1 cellular context compared by ENCODE assay signal in genomic region chr6:390914-391558, GRCh38.
A peak's percentile ranks its signal among the peaks of the same experiment; 100 is the strongest.
TF ChIP-seq lines count a peak whose summit lies in the region.

No MANE protein-coding gene starts in this region.

TF ChIP-seq in GM12878, 131 proteins besides CTCF, POLR2A, EP300 and RAD21 (continued from another document):
- TF ChIP-seq E4F1 (IDR thresholded peaks at IDR 0.05; ENCODE audit: borderline replicate concordance, partially characterized antibody), result no peak
- no peak for TF ChIP-seq HDAC2 (IDR thresholded peaks at IDR 0.05)
- no peak for TF ChIP-seq ZNF592 (IDR thresholded peaks at IDR 0.05)
- TF ChIP-seq ELK1 (IDR thresholded peaks at IDR 0.05; ENCODE audit: low read depth, low read length), result no peak
- no peak for TF ChIP-seq HDAC6 (IDR thresholded peaks at IDR 0.05; ENCODE audit: unreplicated experiment)
- TF ChIP-seq ZNF384 (IDR thresholded peaks at IDR 0.05; ENCODE audit: borderline replicate concordance, low read depth, low read length), result no peak
- no peak; the same call in 1 of the 2 replicates for TF ChIP-seq FOXK2 (IDR thresholded peaks at IDR 0.05)
- TF ChIP-seq CBX5 (IDR thresholded peaks at IDR 0.05; ENCODE audit: low read depth), result no peak
- no peak; the same call in 1 of the 2 replicates for TF ChIP-seq NFIC (IDR thresholded peaks at IDR 0.05; ENCODE audit: low read depth, low read length)
- TF ChIP-seq RFX5 (IDR thresholded peaks at IDR 0.05; ENCODE audit: low read depth, low read length), result no peak
- TF ChIP-seq MLLT1 (IDR thresholded peaks at IDR 0.05), result peak; percentile 71
- TF ChIP-seq KAT2A (conservative IDR thresholded peaks at IDR 0.05; ENCODE audit: control insufficient read depth, low read depth, low read length), result no peak
- no peak for TF ChIP-seq NFYA (IDR thresholded peaks at IDR 0.05; ENCODE audit: borderline replicate concordance, low read depth, low read length)
- TF ChIP-seq BCL11A (IDR thresholded peaks at IDR 0.05; ENCODE audit: low read depth, low read length), result no peak
- TF ChIP-seq BHLHE40 (IDR thresholded peaks at IDR 0.05; ENCODE audit: borderline replicate concordance in 1 of 2, low read depth in 2 of 2, low read length in 1 of 2), result no peak; a peak in 1 of 4 replicates
- no peak for TF ChIP-seq IRF3 (IDR thresholded peaks at IDR 0.05)
- 0 out of 2 replicates have a peak, but pooled peaks have one; percentile 8 for TF ChIP-seq NR2C1 (IDR thresholded peaks at IDR 0.05)
- TF ChIP-seq TAF1 (IDR thresholded peaks at IDR 0.05; ENCODE audit: borderline replicate concordance, low read depth, low read length), result no peak
- TF ChIP-seq SPI1 (IDR thresholded peaks at IDR 0.05; ENCODE audit: borderline replicate concordance, insufficient read depth, low read depth, low read length), result 0 out of 2 replicates have a peak, but pooled peaks have one; percentile 20
- TF ChIP-seq MEF2B (IDR thresholded peaks at IDR 0.05; ENCODE audit: partially characterized antibody, poor library complexity, severe bottlenecking), result peak; percentile 22
- TF ChIP-seq SP1 (IDR thresholded peaks at IDR 0.05; ENCODE audit: low read depth, low read length), result no peak
- no peak for TF ChIP-seq BMI1 (IDR thresholded peaks at IDR 0.05; ENCODE audit: borderline replicate concordance)
- no peak for TF ChIP-seq ASH2L (IDR thresholded peaks at IDR 0.05; ENCODE audit: borderline replicate concordance, low read depth)
- TF ChIP-seq FOS (IDR thresholded peaks at IDR 0.05; ENCODE audit: borderline replicate concordance, extremely low read depth, insufficient read length), result no peak
- no peak for TF ChIP-seq RAD51 (IDR thresholded peaks at IDR 0.05)
- TF ChIP-seq KDM1A (IDR thresholded peaks at IDR 0.05; ENCODE audit: borderline replicate concordance), result no peak
- no peak for TF ChIP-seq TBL1XR1 (IDR thresholded peaks at IDR 0.05; ENCODE audit: low read depth, low read length)
- no peak for TF ChIP-seq TCF7 (IDR thresholded peaks at IDR 0.05; ENCODE audit: borderline replicate concordance)
- TF ChIP-seq POU2F2 (IDR thresholded peaks at IDR 0.05; ENCODE audit: borderline replicate concordance, low read depth, low read length), result no peak
- TF ChIP-seq BACH1 (IDR thresholded peaks at IDR 0.05; ENCODE audit: borderline replicate concordance), result peak; percentile 38
- TF ChIP-seq CEBPZ (IDR thresholded peaks at IDR 0.05; ENCODE audit: low read depth, low read length), result no peak
- TF ChIP-seq HDGF (IDR thresholded peaks at IDR 0.05), result 0 out of 2 replicates have a peak, but pooled peaks have one; percentile 12
- TF ChIP-seq RB1 (IDR thresholded peaks at IDR 0.05; ENCODE audit: borderline replicate concordance), result peak; percentile 77; the same call in 1 of the 2 replicates
- no peak for TF ChIP-seq HSF1 (IDR thresholded peaks at IDR 0.05; ENCODE audit: low read depth, low read length)
- TF ChIP-seq HCFC1 (IDR thresholded peaks at IDR 0.05; ENCODE audit: low read length), result no peak
- no peak for TF ChIP-seq PRDM15 (CRISPR knock-in tag; IDR thresholded peaks at IDR 0.05)
- peak; percentile 29; the same call in 1 of the 2 replicates for TF ChIP-seq SIN3A (IDR thresholded peaks at IDR 0.05; ENCODE audit: low read depth, low read length)
TF ChIP-seq in GM12878: peak in this region for 26.
